In the genomic region with DNA sequence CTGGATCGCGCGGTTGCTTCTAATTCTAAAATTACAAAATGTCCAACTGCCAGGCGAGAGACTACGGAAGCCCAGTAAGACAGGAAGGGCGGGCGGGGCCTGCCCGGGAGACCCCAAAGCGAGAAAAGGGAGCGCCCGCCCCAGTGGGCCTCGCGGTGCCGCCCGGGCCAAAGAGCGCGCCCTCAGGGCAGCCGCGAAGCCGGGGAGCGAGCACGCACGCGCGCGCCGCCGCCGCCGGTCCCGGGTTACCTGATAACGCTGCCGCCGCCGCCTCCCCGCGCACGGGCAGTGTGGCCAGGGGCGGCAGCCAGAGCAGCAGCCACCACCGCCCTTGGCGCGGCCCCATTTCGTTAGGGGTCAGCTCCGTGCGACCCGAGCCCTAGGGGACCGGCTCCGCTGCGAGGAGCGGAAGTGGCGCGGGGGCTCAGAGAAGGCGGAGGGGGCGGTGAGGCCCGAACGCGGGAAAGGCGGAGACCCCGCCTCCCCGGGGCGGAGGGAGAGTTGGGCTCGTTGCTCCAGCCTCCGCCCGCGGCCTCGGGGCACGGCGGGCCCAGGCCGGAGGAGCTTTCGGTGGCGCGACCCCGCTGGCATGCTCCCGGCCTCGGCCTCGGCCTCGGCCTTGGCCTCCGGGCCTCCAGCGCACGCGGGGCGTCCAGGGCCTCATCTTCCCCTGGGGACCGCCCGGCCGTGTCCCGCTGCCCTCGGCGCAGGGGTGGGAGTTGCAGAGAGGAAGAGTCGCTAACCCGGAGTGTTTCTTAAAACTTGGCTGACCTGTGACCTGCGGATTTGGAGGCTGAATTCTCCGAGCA, we compare ENCODE assay signal across 8 cellular contexts. TPM values are rescaled to one million over a fixed set of nuclear protein-coding genes. Genes with fewer than 3 reads are reported as not detected.
DNase-seq lines count a peak whose midpoint lies in the region; ATAC-seq and TF ChIP-seq lines count a peak whose summit lies in the region.

A gene with protein sequence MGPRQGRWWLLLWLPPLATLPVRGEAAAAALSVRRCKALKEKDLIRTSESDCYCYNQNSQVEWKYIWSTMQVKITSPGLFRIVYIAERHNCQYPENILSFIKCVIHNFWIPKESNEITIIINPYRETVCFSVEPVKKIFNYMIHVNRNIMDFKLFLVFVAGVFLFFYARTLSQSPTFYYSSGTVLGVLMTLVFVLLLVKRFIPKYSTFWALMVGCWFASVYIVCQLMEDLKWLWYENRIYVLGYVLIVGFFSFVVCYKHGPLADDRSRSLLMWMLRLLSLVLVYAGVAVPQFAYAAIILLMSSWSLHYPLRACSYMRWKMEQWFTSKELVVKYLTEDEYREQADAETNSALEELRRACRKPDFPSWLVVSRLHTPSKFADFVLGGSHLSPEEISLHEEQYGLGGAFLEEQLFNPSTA (minus strand): TSS at position 413 of the 809 bp plus-strand sequence. CDS start 67 bp downstream, at position 346.

- H3F3A ChIP-seq in PC-3 (ENCODE audit: low read length, unreplicated experiment), result no peaks in the 10 kb centered on the region

- CTCF ChIA-PET in PC-3 (lab: Charles Lee), result no interaction called here

- ATAC-seq in GM19468 (IDR thresholded peaks at IDR 0.05; ENCODE audit: extremely low read depth, unreplicated experiment), result peak; percentile 64
- peak; percentile 82 for ATAC-seq in PC-3
- peak; percentile 94 for ATAC-seq in stimulated activated memory B cell treated with anti-CD40 and anti-IgM and Interleukin-4, amounts not matched to agents 10 μg/mL and 1 μg/mL and 100 μg/mL, for 72 hours

- H3K27me3 ChIP-seq in PC-3 (ENCODE audit: low read length) (no peaks in the 10 kb centered on the region), esophagus squamous epithelium (no peaks in the 10 kb centered on the region)

- no peaks in the 10 kb centered on the region for H3K27me3 Mint-ChIP-seq in activated T-cell treated with anti-CD3 and anti-CD28 coated beads, Interleukin-2, amount 50 U/mL, for 24 hours
- no peaks in the 10 kb centered on the region for H3K27me3 Mint-ChIP-seq in stimulated activated memory B cell treated with anti-CD40 and anti-IgM and Interleukin-4, amounts not matched to agents 10 μg/mL and 1 μg/mL and 100 μg/mL, for 72 hours

- H3K36me3 ChIP-seq in PC-3 (ENCODE audit: low read depth, low read length) (peaks cover 5% of the 10 kb centered on the region; the same call in 1 of the 2 replicates), esophagus squamous epithelium (no peaks in the 10 kb centered on the region)

- no peak for TF ChIP-seq CTCF in PC-3 (conservative IDR thresholded peaks at IDR 0.05; ENCODE audit: low read depth, low read length)
- TF ChIP-seq CTCF in esophagus squamous epithelium (IDR thresholded peaks at IDR 0.05), result peak in 2 of 6 experiments; percentile 12 to 18

- TF ChIP-seq POLR2A in esophagus squamous epithelium (IDR thresholded peaks at IDR 0.05), result peak in 2 of 4 donors; percentile 45 to 77

- POLR2A ChIA-PET in PC-3 (lab: Charles Lee; ENCODE audit: unreplicated experiment), result interaction anchor here (0.6 kb wide), 1 partner anchor 145 kb away, joined by 4 read pairs; no protein-coding TSS in a partner anchor

- H3K9ac ChIP-seq in PC-3 (ENCODE audit: low read length), result peak within 1 kb of the TSS; percentile 93

- peaks cover 61% of the 10 kb centered on the region for H3K4me1 Mint-ChIP-seq in activated T-cell treated with anti-CD3 and anti-CD28 coated beads, Interleukin-2, amount 50 U/mL, for 24 hours (ENCODE audit: low read depth)
- H3K4me1 Mint-ChIP-seq in stimulated activated memory B cell treated with anti-CD40 and anti-IgM and Interleukin-4, amounts not matched to agents 10 μg/mL and 1 μg/mL and 100 μg/mL, for 72 hours, result peaks cover 47% of the 10 kb centered on the region

- no peaks in the 10 kb centered on the region for H3K9me2 ChIP-seq in PC-3 (replicated peaks; ENCODE audit: low read length)

- peaks cover 29% of the 10 kb centered on the region for H3K9me3 Mint-ChIP-seq in activated T-cell treated with anti-CD3 and anti-CD28 coated beads, Interleukin-2, amount 50 U/mL, for 24 hours
- peaks cover 11% of the 10 kb centered on the region for H3K9me3 Mint-ChIP-seq in stimulated activated memory B cell treated with anti-CD40 and anti-IgM and Interleukin-4, amounts not matched to agents 10 μg/mL and 1 μg/mL and 100 μg/mL, for 72 hours

- intact Hi-C loops in PC-3 (cut with micrococcal nuclease) (loop anchor here (1.0 to 10.0 kb wide), 4 partner anchors 36 to 230 kb away; no protein-coding TSS in a partner anchor), esophagus squamous epithelium (cut with DNase I) (loop anchor here (10.0 kb wide), 1 partner anchor 100 kb away; no protein-coding TSS in a partner anchor)

- H3K4me1 ChIP-seq in PC-3 (ENCODE audit: insufficient read depth, low read length), result peaks cover 14% of the 10 kb centered on the region
- peaks cover 0 to 53% (median 14%) of the 10 kb centered on the region in 3 donors for H3K4me1 ChIP-seq in esophagus squamous epithelium

- BruUV-seq in PC-3 (replicated peaks; lab: Mats Ljungman, UMichigan), result no TSS peak

- peak; percentile 87 for DNase-seq in Caki2 (ENCODE audit: low read depth)
- DNase-seq in HPDE6-E6E7 (ENCODE audit: extremely low spot score), result peak; percentile 47
- peak; percentile 75 for DNase-seq in PC-3
- peak; percentile 93 for DNase-seq in activated T-cell treated with anti-CD3 and anti-CD28 coated beads, Interleukin-2, amount 50 U/mL, for 24 hours
- DNase-seq in esophagus squamous epithelium (lab: John Stamatoyannopoulos, UW), result peak; percentile 24
- DNase-seq in myocyte (ENCODE audit: low read depth), result peak; percentile 75

- H3K36me3 Mint-ChIP-seq in activated T-cell treated with anti-CD3 and anti-CD28 coated beads, Interleukin-2, amount 50 U/mL, for 24 hours (ENCODE audit: low read depth), result peaks cover 55% of the 10 kb centered on the region
- H3K36me3 Mint-ChIP-seq in stimulated activated memory B cell treated with anti-CD40 and anti-IgM and Interleukin-4, amounts not matched to agents 10 μg/mL and 1 μg/mL and 100 μg/mL, for 72 hours, result peaks cover 28% of the 10 kb centered on the region

- H3K9me3 ChIP-seq in PC-3 (ENCODE audit: low read length) (peaks cover 10% of the 10 kb centered on the region), esophagus squamous epithelium (peaks cover 0 to 21% (median 5%) of the 10 kb centered on the region in 3 donors)

- H3K4me2 ChIP-seq in PC-3 (ENCODE audit: low read length), result peak within 1 kb of the TSS; percentile 92

- peak within 1 kb of the TSS; percentile 96 for H3K4me3 Mint-ChIP-seq in activated T-cell treated with anti-CD3 and anti-CD28 coated beads, Interleukin-2, amount 50 U/mL, for 24 hours
- peak within 1 kb of the TSS; percentile 93 for H3K4me3 Mint-ChIP-seq in stimulated activated memory B cell treated with anti-CD40 and anti-IgM and Interleukin-4, amounts not matched to agents 10 μg/mL and 1 μg/mL and 100 μg/mL, for 72 hours

- in situ Hi-C loops in Caki2 (cut with HindIII; ENCODE audit: low pct_unique_long_range_greater_than_20kb, low sequenced_read_pairs), result no loop called here

- H3K4me3 ChIP-seq in PC-3 (ENCODE audit: low read length) (peak within 1 kb of the TSS; percentile 91), esophagus squamous epithelium (peak within 1 kb of the TSS; percentile 56 to 74 (median 68))

- H3K79me2 ChIP-seq in PC-3 (ENCODE audit: low read length), result peaks cover 15% of the 10 kb centered on the region

- 0% methylated on average over 8 to 13 of the region's 92 CpGs for WGBS in esophagus squamous epithelium, 2 donors

- H3K27ac Mint-ChIP-seq in activated T-cell treated with anti-CD3 and anti-CD28 coated beads, Interleukin-2, amount 50 U/mL, for 24 hours, result peak within 1 kb of the TSS; percentile 100
- H3K27ac Mint-ChIP-seq in stimulated activated memory B cell treated with anti-CD40 and anti-IgM and Interleukin-4, amounts not matched to agents 10 μg/mL and 1 μg/mL and 100 μg/mL, for 72 hours, result peak within 1 kb of the TSS; percentile 99

- H3K27ac ChIP-seq in PC-3 (ENCODE audit: low read length), result peak within 1 kb of the TSS; percentile 73
- H3K27ac ChIP-seq in esophagus squamous epithelium, result peak within 1 kb of the TSS; percentile 93 to 98 (median 95)

- H2AFZ ChIP-seq in PC-3 (ENCODE audit: low read length), result peak within 1 kb of the TSS; percentile 95

- H4K20me1 ChIP-seq in PC-3 (ENCODE audit: low read length), result no peaks in the 10 kb centered on the region

RNA-seq across cellular contexts. Expression of the gene that starts here (rescaled TPM):
- 10.5 and 15.1 TPM in 2 replicates for total RNA-seq in Caki2 (2014; rRNA removed; shearing (Covaris generic); ENCODE audit: low replicate concordance)
- 2.5 and 3.8 TPM in 2 replicates for total RNA-seq in PC-3 (2014; rRNA removed)
- total RNA-seq in esophagus squamous epithelium, result 1 to 10 TPM; 1.0 to 2.7 (median 2.0) TPM
- 2.0 and 4.7 TPM in 2 replicates for total RNA-seq in myocyte
- 3.6 TPM for polyA plus RNA-seq in myocyte (2012)

Comparison
In these comparisons a context has a peak if more than half of its experiments do, and no peak if none do; other contexts are left out.
1. Peak in every context shown above with its lines: DNase-seq, ATAC-seq, H3K4me3 ChIP-seq and H3K27ac ChIP-seq.
2. DNase-seq: peak in every context shown above with its lines; median percentile 93 in activated T-cell treated with anti-CD3 and anti-CD28 coated beads, Interleukin-2, amount 50 U/mL, for 24 hours; 87 in Caki2; 75 in PC-3; 75 in myocyte; 47 in HPDE6-E6E7; 24 in esophagus squamous epithelium.